ENCODE assay signal across 23 cellular contexts in genomic region chrX:83508526-83509245, GRCh38. TPM values are rescaled to one million over a fixed set of nuclear protein-coding genes. Genes with fewer than 3 reads are reported as not detected.
DNase-seq lines count a peak whose midpoint lies in the region; ATAC-seq and TF ChIP-seq lines count a peak whose summit lies in the region.
"Had no signal": no experiment of that assay in that cellular context is flagged by ENCODE, and none has a peak within 500 bp of the region (broad histone marks: within the 10 kb centered on the region; RNA-seq: fewer than 3 reads in every experiment).

No MANE protein-coding gene starts in this region.

- DNase-seq in SK-N-SH, result no peak
- peak; percentile 37 for DNase-seq in mesendoderm
- no peak for DNase-seq in sigmoid colon
- DNase-seq in COLO829 (ENCODE audit: low spot score), result no peak
- DNase-seq in activated CD4-positive, alpha-beta T cell treated with anti-CD3 and anti-CD28 coated beads, Interleukin-2, amount 10 ng/mL, durations not matched to agents 7 days and 5 days, result no peak
- DNase-seq: activated CD4-positive, alpha-beta T cell treated with anti-CD3 and anti-CD28 coated beads for 36 hours; activated naive CD4-positive, alpha-beta T cell treated with Interleukin-2 at 50 U/mL for 16 hours; Caco-2; cortex of kidney; foreskin melanocyte; lower lobe of right lung; naive B cell; NCI-H1694; NCI-H345; Peyer's patch had no signal

- ATAC-seq in SK-N-SH treated with all-trans-retinoic acid at 6 μM for 48 hours (no peak), HG03442 (IDR thresholded peaks at IDR 0.05; ENCODE audit: unreplicated experiment) (no peak)
- ATAC-seq: activated CD4-positive, alpha-beta T cell treated with anti-CD3 and anti-CD28 coated beads for 36 hours; lower lobe of right lung had no signal

- 30% methylated on average over 28 of the region's 50 CpGs for WGBS in SK-N-SH (ENCODE audit: low lambda C conversion rate)
- no CpG with 5 or more reads among the region's 50 CpGs for WGBS in mesendoderm (ENCODE audit: extremely low coverage, insufficient coverage, low lambda C conversion rate)
- WGBS in sigmoid colon, 2 donors, result 8 to 23% methylated on average over 50 of the region's 50 CpGs

- no peak overlapping the region for H3K27ac ChIP-seq in SK-N-SH (ENCODE audit: low read depth in 2 of 2, low read length in 1 of 2)
- H3K27ac ChIP-seq in mesendoderm (ENCODE audit: low read depth, low read length), result no peak overlapping the region
- H3K27ac ChIP-seq in sigmoid colon, result peak overlapping the region in 3 of 4 donors; percentile 20 to 63 (median 39)
- H3K27ac ChIP-seq: 22Rv1, epithelial cell of prostate, lower lobe of right lung, Peyer's patch, prostate gland had no signal

- TF ChIP-seq CTCF in SK-N-SH (IDR thresholded peaks at IDR 0.05) (no peak), brain (conservative IDR thresholded peaks at IDR 0.05) (no peak), sigmoid colon (IDR thresholded peaks at IDR 0.05) (no peak)

- intact Hi-C loops in sigmoid colon (cut with DNase I), result loop anchor here (5.0 kb wide), 1 partner anchor 129 kb away; no protein-coding TSS in a partner anchor

- H3K27ac Mint-ChIP-seq in brain, result peak overlapping the region; percentile 82 to 99 (median 95)
- no peak overlapping the region for H3K27ac Mint-ChIP-seq in activated CD4-positive, alpha-beta T cell treated with anti-CD3 and anti-CD28 coated beads, Interleukin-2, amount 10 ng/mL, durations not matched to agents 7 days and 5 days
- H3K27ac Mint-ChIP-seq: activated CD4-positive, alpha-beta T cell treated with anti-CD3 and anti-CD28 coated beads for 36 hours had no signal

- H4K8ac ChIP-seq in mesendoderm (ENCODE audit: low read depth, low read length), result no peak overlapping the region

- H3K4me1 Mint-ChIP-seq in brain, result peaks cover 17% of the 10 kb centered on the region
- H3K4me1 Mint-ChIP-seq in activated CD4-positive, alpha-beta T cell treated with anti-CD3 and anti-CD28 coated beads, Interleukin-2, amount 10 ng/mL, durations not matched to agents 7 days and 5 days, result no peaks in the 10 kb centered on the region

- no peaks in the 10 kb centered on the region for H3K4me1 ChIP-seq in SK-N-SH (ENCODE audit: control insufficient read depth in 1 of 2, insufficient read depth in 2 of 2, low read depth in 1 of 2, low read length in 1 of 2)
- H3K4me1 ChIP-seq in mesendoderm (ENCODE audit: control insufficient read depth, low read depth, low read length), result no peaks in the 10 kb centered on the region
- H3K4me1 ChIP-seq in sigmoid colon, result no peaks in the 10 kb centered on the region
- H3K4me1 ChIP-seq: Caco-2, lower lobe of right lung, Peyer's patch, prostate gland had no signal

- TF ChIP-seq RAD21 in SK-N-SH (IDR thresholded peaks at IDR 0.05; ENCODE audit: low read length), result no peak

- CTCF ChIA-PET in SK-N-SH (lab: Yijun Ruan, JAX), result no interaction called here
- CTCF ChIA-PET in activated CD4-positive, alpha-beta T cell treated with anti-CD3 and anti-CD28 coated beads, Interleukin-2, amount 10 ng/mL, durations not matched to agents 7 days and 5 days (lab: Charles Lee), result no interaction called here

- no peak overlapping the region for H4K5ac ChIP-seq in mesendoderm (ENCODE audit: low read length)

- no peaks in the 10 kb centered on the region for H3F3A ChIP-seq in SK-N-SH (replicated peaks; ENCODE audit: insufficient read depth)

- no peak overlapping the region for H3K23ac ChIP-seq in mesendoderm (ENCODE audit: low read length)

- no peaks in the 10 kb centered on the region for H4K20me1 ChIP-seq in SK-N-SH (ENCODE audit: insufficient read depth)

- no peak overlapping the region for H3K4me2 ChIP-seq in SK-N-SH
- peak overlapping the region; percentile 61 for H3K4me2 ChIP-seq in mesendoderm (ENCODE audit: low read length)

- no peak for TF ChIP-seq EP300 in SK-N-SH (IDR thresholded peaks at IDR 0.05; ENCODE audit: borderline replicate concordance in 1 of 2, low read depth in 1 of 2, low read length in 1 of 2)
- TF ChIP-seq EP300 in sigmoid colon (IDR thresholded peaks at IDR 0.05), result no peak

- no peak overlapping the region for H3K4ac ChIP-seq in mesendoderm (ENCODE audit: low read depth, low read length)

- peaks cover 76% of the 10 kb centered on the region for H3K27me3 Mint-ChIP-seq in brain
- peaks cover 58% of the 10 kb centered on the region for H3K27me3 Mint-ChIP-seq in activated CD4-positive, alpha-beta T cell treated with anti-CD3 and anti-CD28 coated beads, Interleukin-2, amount 10 ng/mL, durations not matched to agents 7 days and 5 days

- H2BK15ac ChIP-seq in mesendoderm (replicated peaks; ENCODE audit: low read depth), result no peak overlapping the region

- no peak overlapping the region for H3K18ac ChIP-seq in mesendoderm (ENCODE audit: low read length)

- no peak overlapping the region for H3K9ac ChIP-seq in SK-N-SH
- H3K9ac ChIP-seq in mesendoderm (ENCODE audit: low read length), result no peak overlapping the region

- H2AK5ac ChIP-seq in mesendoderm (ENCODE audit: low read length), result no peak overlapping the region

- H3K36me3 ChIP-seq in SK-N-SH (replicated peaks in 1 of 2; ENCODE audit: control insufficient read depth in 1 of 2, insufficient read depth in 2 of 2, low read length in 1 of 2) (no peaks in the 10 kb centered on the region), mesendoderm (ENCODE audit: control insufficient read depth, insufficient read depth, low read length) (no peaks in the 10 kb centered on the region), sigmoid colon (no peaks in the 10 kb centered on the region)
- H3K36me3 ChIP-seq: lower lobe of right lung, Peyer's patch, prostate gland had no signal

- H3K4me3 Mint-ChIP-seq in brain, result peak overlapping the region; percentile 85 to 95 (median 90)
- no peak overlapping the region for H3K4me3 Mint-ChIP-seq in activated CD4-positive, alpha-beta T cell treated with anti-CD3 and anti-CD28 coated beads, Interleukin-2, amount 10 ng/mL, durations not matched to agents 7 days and 5 days
- H3K4me3 Mint-ChIP-seq: activated CD4-positive, alpha-beta T cell treated with anti-CD3 and anti-CD28 coated beads for 36 hours had no signal

- H3K56ac ChIP-seq in mesendoderm (ENCODE audit: low read length), result peak overlapping the region; percentile 34

- no peak overlapping the region for H2BK120ac ChIP-seq in mesendoderm (ENCODE audit: low read depth, low read length)

- POLR2A ChIA-PET in SK-N-SH (lab: Yijun Ruan, JAX), result no interaction called here
- POLR2A ChIA-PET in activated CD4-positive, alpha-beta T cell treated with anti-CD3 and anti-CD28 coated beads, Interleukin-2, amount 10 ng/mL, durations not matched to agents 7 days and 5 days (lab: Charles Lee), result no interaction called here

- H3K9me2 ChIP-seq in SK-N-SH, result no peaks in the 10 kb centered on the region

- H3K27me3 ChIP-seq in SK-N-SH (ENCODE audit: insufficient read depth) (peaks cover 60% of the 10 kb centered on the region), mesendoderm (ENCODE audit: insufficient read depth, low read length, poor library complexity) (peaks cover 9% of the 10 kb centered on the region), sigmoid colon (peaks cover 0 to 44% (median 27%) of the 10 kb centered on the region in 3 donors)
- H3K27me3 ChIP-seq: Peyer's patch had no signal

- no peaks in the 10 kb centered on the region for H3K79me2 ChIP-seq in SK-N-SH (ENCODE audit: insufficient read depth)
- H3K79me2 ChIP-seq in mesendoderm (ENCODE audit: control insufficient read depth, insufficient read depth, low read length), result no peaks in the 10 kb centered on the region

- no peak for TF ChIP-seq POLR2A in sigmoid colon (IDR thresholded peaks at IDR 0.05)

- H3K4me3 ChIP-seq in SK-N-SH (ENCODE audit: low read depth in 2 of 2, low read length in 1 of 2) (no peak overlapping the region), mesendoderm (ENCODE audit: low read length) (peak overlapping the region; percentile 35), sigmoid colon (peak overlapping the region; percentile 14 to 42 (median 22))
- H3K4me3 ChIP-seq: lower lobe of right lung, Peyer's patch, prostate gland had no signal

- H3K9me3 ChIP-seq in SK-N-SH (no peaks in the 10 kb centered on the region), sigmoid colon (no peaks in the 10 kb centered on the region)
- H3K9me3 ChIP-seq: Caco-2, lower lobe of right lung, Peyer's patch, prostate gland had no signal

- H2AFZ ChIP-seq in SK-N-SH (ENCODE audit: low read depth), result peak overlapping the region; percentile 19; the same call in 1 of the 2 replicates

- H3K9me3 Mint-ChIP-seq in brain, result no peaks in the 10 kb centered on the region
- no peaks in the 10 kb centered on the region for H3K9me3 Mint-ChIP-seq in activated CD4-positive, alpha-beta T cell treated with anti-CD3 and anti-CD28 coated beads, Interleukin-2, amount 10 ng/mL, durations not matched to agents 7 days and 5 days

- H3K36me3 Mint-ChIP-seq in brain, result no peaks in the 10 kb centered on the region
- peaks cover 2% of the 10 kb centered on the region for H3K36me3 Mint-ChIP-seq in activated CD4-positive, alpha-beta T cell treated with anti-CD3 and anti-CD28 coated beads, Interleukin-2, amount 10 ng/mL, durations not matched to agents 7 days and 5 days (ENCODE audit: low read depth)

- H3K79me1 ChIP-seq in mesendoderm (ENCODE audit: low read length), result no peaks in the 10 kb centered on the region

- no peak overlapping the region for H2BK5ac ChIP-seq in mesendoderm (ENCODE audit: low read length)

TF ChIP-seq in SK-N-SH, 30 proteins besides CTCF, POLR2A, EP300 and RAD21 (continues in another document):
- TF ChIP-seq FOSL2 (IDR thresholded peaks at IDR 0.05; ENCODE audit: borderline replicate concordance, low read depth) (no peak), POLR2AphosphoS5 (IDR thresholded peaks at IDR 0.05; ENCODE audit: low read depth, low read length) (no peak), MXI1 (IDR thresholded peaks at IDR 0.05; ENCODE audit: low read depth, low read length) (no peak)

TF ChIP-seq in SK-N-SH treated with all-trans-retinoic acid at 6 μM for 48 hours, 23 proteins besides CTCF, POLR2A, EP300 and RAD21 (continues in another document):
- TF ChIP-seq ZFP30 (CRISPR knock-in tag; IDR thresholded peaks at IDR 0.05) (no peak), ZC3H10 (CRISPR knock-in tag; IDR thresholded peaks at IDR 0.05) (no peak), ZNF8 (CRISPR knock-in tag; IDR thresholded peaks at IDR 0.05) (no peak)

RNA-seq across cellular contexts. Expression of gene POU3F4, which starts 0.6 kb away (rescaled TPM):
- polyA plus RNA-seq in SK-N-SH (2012; rRNA removed) (not detected in 2 replicates), brain (ENCODE audit: insufficient read depth, low read depth, low replicate concordance) (0.44 TPM), sigmoid colon (under 1 TPM in 1 of 3 donors, not detected in 2; 0.06 TPM)
- not detected in 2 replicates for polyA plus RNA-seq in SK-N-SH (2012; cell fraction: cytosol; rRNA removed)
- not detected in 2 replicates for polyA plus RNA-seq in SK-N-SH (2012; cell fraction: nucleus; rRNA removed)
- 0.04 TPM for polyA plus RNA-seq in mesendoderm (2013, experiment 1 of 2)
- 0.07 TPM for polyA plus RNA-seq in mesendoderm (2013, experiment 2 of 2)
- under 1 TPM in 3 of 4 donors, not detected in 1; 0.28 to 0.71 (median 0.33) TPM for total RNA-seq in sigmoid colon
- not detected for total RNA-seq in activated CD4-positive, alpha-beta T cell treated with anti-CD3 and anti-CD28 coated beads, Interleukin-2, amount 10 ng/mL, durations not matched to agents 7 days and 5 days
- total RNA-seq: activated CD4-positive, alpha-beta T cell treated with anti-CD3 and anti-CD28 coated beads for 36 hours; Caco-2; lower lobe of right lung; MCF 10A; Peyer's patch; prostate gland had no signal
- polyA plus RNA-seq: thymus had no signal

Comparison
In these comparisons a context has a peak if more than half of its experiments do, and no peak if none do; other contexts are left out.
1. H3K27ac ChIP-seq: peak in sigmoid colon (3 of 4); none in SK-N-SH (0 of 2) and mesendoderm (single experiment).
2. H3K4me3 ChIP-seq: peak in mesendoderm (single experiment) and sigmoid colon (4 of 4); none in SK-N-SH (0 of 2).